ENCODE assay signal across 13 cellular contexts in genomic region chr4:90317785-90318184, GRCh38.
DNase-seq lines count a peak whose midpoint lies in the region; ATAC-seq and TF ChIP-seq lines count a peak whose summit lies in the region.
"Had no signal": no experiment of that assay in that cellular context is flagged by ENCODE, and none has a peak within 500 bp of the region (broad histone marks: within the 10 kb centered on the region; RNA-seq: fewer than 3 reads in every experiment).

No MANE protein-coding gene starts in this region.

- H3K27me3 Mint-ChIP-seq in T-helper 17 cell, result no peaks in the 10 kb centered on the region
- H3K27me3 Mint-ChIP-seq: stimulated activated naive CD8-positive, alpha-beta T cell treated with anti-CD3 and anti-CD28 coated beads, Interleukin-15, Interleukin-2, amounts not matched to agents 100 ng/mL and 50 ng/mL, for 24 hours had no signal

- DNase-seq in GM03348 (ENCODE audit: low spot score) (peak; percentile 67), RPMI7951 (ENCODE audit: low read depth) (peak; percentile 82), fibroblast of gingiva (ENCODE audit: low read depth) (peak; percentile 92), omental fat pad (ENCODE audit: low spot score) (no peak), T-helper 17 cell (no peak), NCI-H524 treated with DMSO at 0.1 percent for 48 hours (lab: John Stamatoyannopoulos, UW) (no peak), NCI-H510A (lab: John Stamatoyannopoulos, UW) (no peak), NCI-H1436 (lab: John Stamatoyannopoulos, UW) (no peak)
- DNase-seq: DMS79; NCI-H1048; stimulated activated CD4-positive, alpha-beta T cell treated with anti-CD3 and anti-CD28 coated beads, Interleukin-12 subunit alpha, Interleukin-12 subunit beta, amount 100 ng/mL, for 4 hours had no signal

- no peak overlapping the region for H3K4me3 Mint-ChIP-seq in T-helper 17 cell
- H3K4me3 Mint-ChIP-seq: GM23338; stimulated activated naive CD8-positive, alpha-beta T cell treated with anti-CD3 and anti-CD28 coated beads, Interleukin-15, Interleukin-2, amounts not matched to agents 100 ng/mL and 50 ng/mL, for 24 hours had no signal

- no peak overlapping the region for H3K27ac Mint-ChIP-seq in T-helper 17 cell
- H3K27ac Mint-ChIP-seq: GM23338; stimulated activated naive CD8-positive, alpha-beta T cell treated with anti-CD3 and anti-CD28 coated beads, Interleukin-15, Interleukin-2, amounts not matched to agents 100 ng/mL and 50 ng/mL, for 24 hours had no signal

- no peaks in the 10 kb centered on the region for H3K36me3 Mint-ChIP-seq in T-helper 17 cell (ENCODE audit: low read depth)

- H3K9me3 ChIP-seq in T-helper 17 cell (ENCODE audit: control insufficient read depth, low read length, poor library complexity, severe bottlenecking), result no peaks in the 10 kb centered on the region

- no peaks in the 10 kb centered on the region for H3K4me1 Mint-ChIP-seq in T-helper 17 cell
- H3K4me1 Mint-ChIP-seq: GM23338 had no signal

- no peak for TF ChIP-seq CTCF in omental fat pad (IDR thresholded peaks at IDR 0.05)

- ATAC-seq in omental fat pad (ENCODE audit: low FRiP score) (peak; percentile 54), T-helper 17 cell (no peak)
- ATAC-seq: GM23338 had no signal

Comparison
In these comparisons a context has a peak if more than half of its experiments do, and no peak if none do; other contexts are left out.
1. DNase-seq: peak in GM03348 (single experiment), RPMI7951 (single experiment) and fibroblast of gingiva (single experiment); none in omental fat pad (single experiment), T-helper 17 cell (0 of 3), NCI-H524 treated with DMSO at 0.1 percent for 48 hours (single experiment), NCI-H510A (single experiment) and NCI-H1436 (single experiment).